In genomic region chr6:13413906-13414555, GRCh38 we compare ENCODE assay signal across 12 cellular contexts.
DNase-seq lines count a peak whose midpoint lies in the region; ATAC-seq, FAIRE-seq and TF ChIP-seq lines count a peak whose summit lies in the region.
"Had no signal": no experiment of that assay in that cellular context is flagged by ENCODE, and none has a peak within 500 bp of the region (broad histone marks: within the 10 kb centered on the region; RNA-seq: fewer than 3 reads in every experiment).

No MANE protein-coding gene starts in this region.

- TF ChIP-seq CTCF in heart right ventricle (IDR thresholded peaks at IDR 0.05): peak in 3 of 9 donors; percentile 19 to 43 (median 42)

- peaks cover 1% of the 10 kb centered on the region for H3K36me3 Mint-ChIP-seq in activated CD8-positive, alpha-beta T cell treated with anti-CD3 and anti-CD28 coated beads, Interleukin-2, amount 10 ng/mL, durations not matched to agents 7 days and 5 days (ENCODE audit: low read depth)
- peaks cover 18% of the 10 kb centered on the region for H3K36me3 Mint-ChIP-seq in activated T-cell treated with anti-CD3 and anti-CD28 coated beads, Interleukin-2, amount 50 U/mL, for 24 hours (ENCODE audit: low read depth)
- H3K36me3 Mint-ChIP-seq in activated T-helper 2 cell treated with anti-CD3 and anti-CD28 coated beads, Interferon-gamma antibody, Interleukin-2, Interleukin-4, amounts not matched to agents 10 μg/mL and 5 μg/mL and 100 μg/mL, durations not matched to agents 14 hours and 24 hours and 36 hours (ENCODE audit: low read depth): peaks cover 5% of the 10 kb centered on the region
- H3K36me3 Mint-ChIP-seq: CD4-positive, CD25-positive, alpha-beta regulatory T cell had no signal

- H3K4me3 ChIP-seq in heart right ventricle: no peak overlapping the region

- no peaks in the 10 kb centered on the region for H3K27me3 ChIP-seq in heart right ventricle

- peak overlapping the region; percentile 62 to 89 (median 83) for H3K27ac ChIP-seq in heart right ventricle

- H3K36me3 ChIP-seq in heart right ventricle: no peaks in the 10 kb centered on the region

- H3K27me3 Mint-ChIP-seq in activated CD8-positive, alpha-beta T cell treated with anti-CD3 and anti-CD28 coated beads, Interleukin-2, amount 10 ng/mL, durations not matched to agents 7 days and 5 days (ENCODE audit: low read depth): no peaks in the 10 kb centered on the region
- H3K27me3 Mint-ChIP-seq in activated T-cell treated with anti-CD3 and anti-CD28 coated beads, Interleukin-2, amount 50 U/mL, for 24 hours: no peaks in the 10 kb centered on the region
- no peaks in the 10 kb centered on the region for H3K27me3 Mint-ChIP-seq in activated T-helper 2 cell treated with anti-CD3 and anti-CD28 coated beads, Interferon-gamma antibody, Interleukin-2, Interleukin-4, amounts not matched to agents 10 μg/mL and 5 μg/mL and 100 μg/mL, durations not matched to agents 14 hours and 24 hours and 36 hours (ENCODE audit: low read depth)
- H3K27me3 Mint-ChIP-seq: activated CD4-positive, alpha-beta T cell treated with anti-CD3 and anti-CD28 coated beads, Interleukin-2, amount 10 ng/mL, durations not matched to agents 24 days and 14 days had no signal

- 32 to 49% methylated on average over 7 of the region's 7 CpGs for WGBS in heart right ventricle, 2 donors

- CTCF ChIA-PET in activated CD8-positive, alpha-beta T cell treated with anti-CD3 and anti-CD28 coated beads, Interleukin-2, amount 10 ng/mL, durations not matched to agents 7 days and 5 days (lab: Charles Lee): interaction anchor here (0.7 to 1.5 kb wide), 4 partner anchors 14 to 161 kb away, joined by 3 to 4 read pairs (median 4); partner anchors contain the start of gene SIRT5

- DNase-seq in CD1c-positive myeloid dendritic cell (ENCODE audit: extremely low spot score) (peak; percentile 22), heart right ventricle (peak in 1 of 2 donors; percentile 49), pons (ENCODE audit: low spot score) (peak; percentile 71), RCC 7860 (ENCODE audit: low spot score) (no peak), NK-92 (lab: John Stamatoyannopoulos, UW; ENCODE audit: unreplicated experiment) (no peak)
- DNase-seq in activated CD8-positive, alpha-beta T cell treated with anti-CD3 and anti-CD28 coated beads, Interleukin-2, amount 10 ng/mL, durations not matched to agents 7 days and 5 days: peak; percentile 33
- DNase-seq in activated T-cell treated with anti-CD3 and anti-CD28 coated beads, Interleukin-2, amount 50 U/mL, for 24 hours: no peak
- DNase-seq in activated T-helper 2 cell treated with anti-CD3 and anti-CD28 coated beads, Interferon-gamma antibody, Interleukin-2, Interleukin-4, amounts not matched to agents 10 μg/mL and 5 μg/mL and 100 μg/mL, durations not matched to agents 14 hours and 24 hours and 36 hours (ENCODE audit: low spot score): no peak
- DNase-seq: activated CD4-positive, alpha-beta T cell treated with anti-CD3 and anti-CD28 coated beads, Interleukin-2, amount 10 ng/mL, durations not matched to agents 24 days and 14 days; NCI-H2107; stimulated activated CD4-positive, alpha-beta T cell treated with anti-CD3 and anti-CD28 coated beads, Interleukin-15, amount 100 ng/mL, for 24 hours had no signal

- no peak overlapping the region for H3K4me3 Mint-ChIP-seq in activated CD8-positive, alpha-beta T cell treated with anti-CD3 and anti-CD28 coated beads, Interleukin-2, amount 10 ng/mL, durations not matched to agents 7 days and 5 days
- no peak overlapping the region for H3K4me3 Mint-ChIP-seq in activated T-cell treated with anti-CD3 and anti-CD28 coated beads, Interleukin-2, amount 50 U/mL, for 24 hours
- H3K4me3 Mint-ChIP-seq in activated T-helper 2 cell treated with anti-CD3 and anti-CD28 coated beads, Interferon-gamma antibody, Interleukin-2, Interleukin-4, amounts not matched to agents 10 μg/mL and 5 μg/mL and 100 μg/mL, durations not matched to agents 14 hours and 24 hours and 36 hours (ENCODE audit: low read depth): no peak overlapping the region
- H3K4me3 Mint-ChIP-seq: activated CD4-positive, alpha-beta T cell treated with anti-CD3 and anti-CD28 coated beads, Interleukin-2, amount 10 ng/mL, durations not matched to agents 24 days and 14 days; CD4-positive, CD25-positive, alpha-beta regulatory T cell had no signal

- POLR2A ChIA-PET in activated CD8-positive, alpha-beta T cell treated with anti-CD3 and anti-CD28 coated beads, Interleukin-2, amount 10 ng/mL, durations not matched to agents 7 days and 5 days (lab: Charles Lee): no interaction called here

- peaks cover 4% of the 10 kb centered on the region for H3K4me1 Mint-ChIP-seq in activated CD8-positive, alpha-beta T cell treated with anti-CD3 and anti-CD28 coated beads, Interleukin-2, amount 10 ng/mL, durations not matched to agents 7 days and 5 days (ENCODE audit: low read depth)
- H3K4me1 Mint-ChIP-seq in activated T-cell treated with anti-CD3 and anti-CD28 coated beads, Interleukin-2, amount 50 U/mL, for 24 hours (ENCODE audit: low read depth): peaks cover 2% of the 10 kb centered on the region
- H3K4me1 Mint-ChIP-seq in activated T-helper 2 cell treated with anti-CD3 and anti-CD28 coated beads, Interferon-gamma antibody, Interleukin-2, Interleukin-4, amounts not matched to agents 10 μg/mL and 5 μg/mL and 100 μg/mL, durations not matched to agents 14 hours and 24 hours and 36 hours (ENCODE audit: low read depth): peaks cover 2% of the 10 kb centered on the region
- H3K4me1 Mint-ChIP-seq: activated CD4-positive, alpha-beta T cell treated with anti-CD3 and anti-CD28 coated beads, Interleukin-2, amount 10 ng/mL, durations not matched to agents 24 days and 14 days had no signal

- peaks cover 0 to 8% (median 0%) of the 10 kb centered on the region in 11 donors for H3K9me3 ChIP-seq in heart right ventricle

- no peak for FAIRE-seq in RCC 7860 (lab: Jason Lieb, UNC)

- peaks cover 16 to 99% (median 81%) of the 10 kb centered on the region in 9 donors for H3K4me1 ChIP-seq in heart right ventricle

- no peak overlapping the region for H3K27ac Mint-ChIP-seq in activated CD8-positive, alpha-beta T cell treated with anti-CD3 and anti-CD28 coated beads, Interleukin-2, amount 10 ng/mL, durations not matched to agents 7 days and 5 days
- no peak overlapping the region for H3K27ac Mint-ChIP-seq in activated T-cell treated with anti-CD3 and anti-CD28 coated beads, Interleukin-2, amount 50 U/mL, for 24 hours
- no peak overlapping the region for H3K27ac Mint-ChIP-seq in activated T-helper 2 cell treated with anti-CD3 and anti-CD28 coated beads, Interferon-gamma antibody, Interleukin-2, Interleukin-4, amounts not matched to agents 10 μg/mL and 5 μg/mL and 100 μg/mL, durations not matched to agents 14 hours and 24 hours and 36 hours
- H3K27ac Mint-ChIP-seq: activated CD4-positive, alpha-beta T cell treated with anti-CD3 and anti-CD28 coated beads, Interleukin-2, amount 10 ng/mL, durations not matched to agents 24 days and 14 days; CD4-positive, CD25-positive, alpha-beta regulatory T cell had no signal

- no peaks in the 10 kb centered on the region for H3K9me3 Mint-ChIP-seq in activated CD8-positive, alpha-beta T cell treated with anti-CD3 and anti-CD28 coated beads, Interleukin-2, amount 10 ng/mL, durations not matched to agents 7 days and 5 days (ENCODE audit: insufficient read depth)
- H3K9me3 Mint-ChIP-seq in activated T-cell treated with anti-CD3 and anti-CD28 coated beads, Interleukin-2, amount 50 U/mL, for 24 hours: peaks cover 5% of the 10 kb centered on the region
- peaks cover 5% of the 10 kb centered on the region for H3K9me3 Mint-ChIP-seq in activated T-helper 2 cell treated with anti-CD3 and anti-CD28 coated beads, Interferon-gamma antibody, Interleukin-2, Interleukin-4, amounts not matched to agents 10 μg/mL and 5 μg/mL and 100 μg/mL, durations not matched to agents 14 hours and 24 hours and 36 hours

- peak; percentile 60 for ATAC-seq in activated CD8-positive, alpha-beta T cell treated with anti-CD3 and anti-CD28 coated beads, Interleukin-2, amount 10 ng/mL, durations not matched to agents 7 days and 5 days
- ATAC-seq in heart right ventricle: peak; percentile 37 to 82 (median 72)

- intact Hi-C loops in heart right ventricle (cut with DNase I): loop anchor here in 4 of 10 donors (5.0 kb wide), 4 partner anchors 52 to 123 kb away; partner anchors contain the start of gene GFOD1 (in 2 of the 4)
- intact Hi-C loops in activated T-helper 2 cell treated with anti-CD3 and anti-CD28 coated beads, Interferon-gamma antibody, Interleukin-2, Interleukin-4, amounts not matched to agents 10 μg/mL and 5 μg/mL and 100 μg/mL, durations not matched to agents 14 hours and 24 hours and 36 hours (cut with micrococcal nuclease): no loop called here

Comparison
In these comparisons a context has a peak if more than half of its experiments do, and no peak if none do; other contexts are left out.
1. DNase-seq: peak in CD1c-positive myeloid dendritic cell (single experiment), activated CD8-positive, alpha-beta T cell treated with anti-CD3 and anti-CD28 coated beads, Interleukin-2, amount 10 ng/mL, durations not matched to agents 7 days and 5 days (single experiment) and pons (single experiment); none in RCC 7860 (single experiment), activated T-cell treated with anti-CD3 and anti-CD28 coated beads, Interleukin-2, amount 50 U/mL, for 24 hours (single experiment), NK-92 (single experiment) and activated T-helper 2 cell treated with anti-CD3 and anti-CD28 coated beads, Interferon-gamma antibody, Interleukin-2, Interleukin-4, amounts not matched to agents 10 μg/mL and 5 μg/mL and 100 μg/mL, durations not matched to agents 14 hours and 24 hours and 36 hours (single experiment).